In the genomic region with DNA sequence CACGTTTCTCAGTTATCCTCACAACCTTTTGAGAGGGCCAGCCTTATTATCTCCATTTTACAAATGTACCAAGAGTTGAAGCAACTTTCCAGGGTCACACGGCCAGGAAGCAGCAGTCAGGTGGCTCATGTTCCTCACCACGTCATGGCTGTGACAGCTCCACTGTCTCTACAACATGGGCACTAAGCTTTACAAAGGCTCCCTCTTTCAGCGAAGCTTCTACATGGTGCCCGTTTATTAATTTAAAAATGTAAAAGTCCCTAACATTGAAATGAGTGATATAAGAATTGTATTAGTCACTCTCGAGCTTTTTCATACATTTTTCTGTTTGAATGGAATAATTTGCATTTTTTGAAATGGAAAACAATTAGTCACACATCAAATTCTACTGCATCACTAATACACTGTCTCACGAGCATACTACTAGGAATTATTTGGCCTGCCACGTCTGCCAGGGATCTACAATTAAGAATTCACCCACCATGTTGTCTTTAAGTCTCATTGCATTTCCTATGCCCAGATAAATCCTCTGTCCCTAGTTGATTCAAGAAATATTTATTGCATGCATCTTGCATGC, we compare ENCODE assay signal across 1 cellular context.
A peak's percentile ranks its signal among the peaks of the same experiment; 100 is the strongest.
TF ChIP-seq lines count a peak whose summit lies in the region.

No MANE protein-coding gene starts in this region.

TF ChIP-seq in K562, 482 proteins besides CTCF, POLR2A, EP300 and RAD21:
- TF ChIP-seq SMARCE1 (IDR thresholded peaks at IDR 0.05), result no peak
- no peak for TF ChIP-seq RUNX1 (IDR thresholded peaks at IDR 0.05; ENCODE audit: low read depth)
- TF ChIP-seq, protein P1, sequence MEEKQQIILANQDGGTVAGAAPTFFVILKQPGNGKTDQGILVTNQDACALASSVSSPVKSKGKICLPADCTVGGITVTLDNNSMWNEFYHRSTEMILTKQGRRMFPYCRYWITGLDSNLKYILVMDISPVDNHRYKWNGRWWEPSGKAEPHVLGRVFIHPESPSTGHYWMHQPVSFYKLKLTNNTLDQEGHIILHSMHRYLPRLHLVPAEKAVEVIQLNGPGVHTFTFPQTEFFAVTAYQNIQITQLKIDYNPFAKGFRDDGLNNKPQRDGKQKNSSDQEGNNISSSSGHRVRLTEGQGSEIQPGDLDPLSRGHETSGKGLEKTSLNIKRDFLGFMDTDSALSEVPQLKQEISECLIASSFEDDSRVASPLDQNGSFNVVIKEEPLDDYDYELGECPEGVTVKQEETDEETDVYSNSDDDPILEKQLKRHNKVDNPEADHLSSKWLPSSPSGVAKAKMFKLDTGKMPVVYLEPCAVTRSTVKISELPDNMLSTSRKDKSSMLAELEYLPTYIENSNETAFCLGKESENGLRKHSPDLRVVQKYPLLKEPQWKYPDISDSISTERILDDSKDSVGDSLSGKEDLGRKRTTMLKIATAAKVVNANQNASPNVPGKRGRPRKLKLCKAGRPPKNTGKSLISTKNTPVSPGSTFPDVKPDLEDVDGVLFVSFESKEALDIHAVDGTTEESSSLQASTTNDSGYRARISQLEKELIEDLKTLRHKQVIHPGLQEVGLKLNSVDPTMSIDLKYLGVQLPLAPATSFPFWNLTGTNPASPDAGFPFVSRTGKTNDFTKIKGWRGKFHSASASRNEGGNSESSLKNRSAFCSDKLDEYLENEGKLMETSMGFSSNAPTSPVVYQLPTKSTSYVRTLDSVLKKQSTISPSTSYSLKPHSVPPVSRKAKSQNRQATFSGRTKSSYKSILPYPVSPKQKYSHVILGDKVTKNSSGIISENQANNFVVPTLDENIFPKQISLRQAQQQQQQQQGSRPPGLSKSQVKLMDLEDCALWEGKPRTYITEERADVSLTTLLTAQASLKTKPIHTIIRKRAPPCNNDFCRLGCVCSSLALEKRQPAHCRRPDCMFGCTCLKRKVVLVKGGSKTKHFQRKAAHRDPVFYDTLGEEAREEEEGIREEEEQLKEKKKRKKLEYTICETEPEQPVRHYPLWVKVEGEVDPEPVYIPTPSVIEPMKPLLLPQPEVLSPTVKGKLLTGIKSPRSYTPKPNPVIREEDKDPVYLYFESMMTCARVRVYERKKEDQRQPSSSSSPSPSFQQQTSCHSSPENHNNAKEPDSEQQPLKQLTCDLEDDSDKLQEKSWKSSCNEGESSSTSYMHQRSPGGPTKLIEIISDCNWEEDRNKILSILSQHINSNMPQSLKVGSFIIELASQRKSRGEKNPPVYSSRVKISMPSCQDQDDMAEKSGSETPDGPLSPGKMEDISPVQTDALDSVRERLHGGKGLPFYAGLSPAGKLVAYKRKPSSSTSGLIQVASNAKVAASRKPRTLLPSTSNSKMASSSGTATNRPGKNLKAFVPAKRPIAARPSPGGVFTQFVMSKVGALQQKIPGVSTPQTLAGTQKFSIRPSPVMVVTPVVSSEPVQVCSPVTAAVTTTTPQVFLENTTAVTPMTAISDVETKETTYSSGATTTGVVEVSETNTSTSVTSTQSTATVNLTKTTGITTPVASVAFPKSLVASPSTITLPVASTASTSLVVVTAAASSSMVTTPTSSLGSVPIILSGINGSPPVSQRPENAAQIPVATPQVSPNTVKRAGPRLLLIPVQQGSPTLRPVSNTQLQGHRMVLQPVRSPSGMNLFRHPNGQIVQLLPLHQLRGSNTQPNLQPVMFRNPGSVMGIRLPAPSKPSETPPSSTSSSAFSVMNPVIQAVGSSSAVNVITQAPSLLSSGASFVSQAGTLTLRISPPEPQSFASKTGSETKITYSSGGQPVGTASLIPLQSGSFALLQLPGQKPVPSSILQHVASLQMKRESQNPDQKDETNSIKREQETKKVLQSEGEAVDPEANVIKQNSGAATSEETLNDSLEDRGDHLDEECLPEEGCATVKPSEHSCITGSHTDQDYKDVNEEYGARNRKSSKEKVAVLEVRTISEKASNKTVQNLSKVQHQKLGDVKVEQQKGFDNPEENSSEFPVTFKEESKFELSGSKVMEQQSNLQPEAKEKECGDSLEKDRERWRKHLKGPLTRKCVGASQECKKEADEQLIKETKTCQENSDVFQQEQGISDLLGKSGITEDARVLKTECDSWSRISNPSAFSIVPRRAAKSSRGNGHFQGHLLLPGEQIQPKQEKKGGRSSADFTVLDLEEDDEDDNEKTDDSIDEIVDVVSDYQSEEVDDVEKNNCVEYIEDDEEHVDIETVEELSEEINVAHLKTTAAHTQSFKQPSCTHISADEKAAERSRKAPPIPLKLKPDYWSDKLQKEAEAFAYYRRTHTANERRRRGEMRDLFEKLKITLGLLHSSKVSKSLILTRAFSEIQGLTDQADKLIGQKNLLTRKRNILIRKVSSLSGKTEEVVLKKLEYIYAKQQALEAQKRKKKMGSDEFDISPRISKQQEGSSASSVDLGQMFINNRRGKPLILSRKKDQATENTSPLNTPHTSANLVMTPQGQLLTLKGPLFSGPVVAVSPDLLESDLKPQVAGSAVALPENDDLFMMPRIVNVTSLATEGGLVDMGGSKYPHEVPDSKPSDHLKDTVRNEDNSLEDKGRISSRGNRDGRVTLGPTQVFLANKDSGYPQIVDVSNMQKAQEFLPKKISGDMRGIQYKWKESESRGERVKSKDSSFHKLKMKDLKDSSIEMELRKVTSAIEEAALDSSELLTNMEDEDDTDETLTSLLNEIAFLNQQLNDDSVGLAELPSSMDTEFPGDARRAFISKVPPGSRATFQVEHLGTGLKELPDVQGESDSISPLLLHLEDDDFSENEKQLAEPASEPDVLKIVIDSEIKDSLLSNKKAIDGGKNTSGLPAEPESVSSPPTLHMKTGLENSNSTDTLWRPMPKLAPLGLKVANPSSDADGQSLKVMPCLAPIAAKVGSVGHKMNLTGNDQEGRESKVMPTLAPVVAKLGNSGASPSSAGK (IDR thresholded peaks at IDR 0.05), result 0 out of 2 replicates have a peak, but pooled peaks have one; percentile 14
- no peak for TF ChIP-seq GABPA (tag; conservative IDR thresholded peaks at IDR 0.05; ENCODE audit: low read depth)
- TF ChIP-seq NCOR1 (IDR thresholded peaks at IDR 0.05), result no peak
- TF ChIP-seq, protein P2, sequence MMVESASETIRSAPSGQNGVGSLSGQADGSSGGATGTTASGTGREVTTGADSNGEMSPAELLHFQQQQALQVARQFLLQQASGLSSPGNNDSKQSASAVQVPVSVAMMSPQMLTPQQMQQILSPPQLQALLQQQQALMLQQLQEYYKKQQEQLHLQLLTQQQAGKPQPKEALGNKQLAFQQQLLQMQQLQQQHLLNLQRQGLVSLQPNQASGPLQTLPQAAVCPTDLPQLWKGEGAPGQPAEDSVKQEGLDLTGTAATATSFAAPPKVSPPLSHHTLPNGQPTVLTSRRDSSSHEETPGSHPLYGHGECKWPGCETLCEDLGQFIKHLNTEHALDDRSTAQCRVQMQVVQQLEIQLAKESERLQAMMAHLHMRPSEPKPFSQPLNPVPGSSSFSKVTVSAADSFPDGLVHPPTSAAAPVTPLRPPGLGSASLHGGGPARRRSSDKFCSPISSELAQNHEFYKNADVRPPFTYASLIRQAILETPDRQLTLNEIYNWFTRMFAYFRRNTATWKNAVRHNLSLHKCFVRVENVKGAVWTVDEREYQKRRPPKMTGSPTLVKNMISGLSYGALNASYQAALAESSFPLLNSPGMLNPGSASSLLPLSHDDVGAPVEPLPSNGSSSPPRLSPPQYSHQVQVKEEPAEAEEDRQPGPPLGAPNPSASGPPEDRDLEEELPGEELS (CRISPR knock-in tag; IDR thresholded peaks at IDR 0.05; ENCODE audit: borderline replicate concordance), result no peak
- TF ChIP-seq, protein P3, sequence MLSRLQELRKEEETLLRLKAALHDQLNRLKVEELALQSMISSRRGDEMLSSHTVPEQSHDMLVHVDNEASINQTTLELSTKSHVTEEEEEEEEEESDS (CRISPR knock-in tag; IDR thresholded peaks at IDR 0.05), result no peak
- TF ChIP-seq, protein P4, sequence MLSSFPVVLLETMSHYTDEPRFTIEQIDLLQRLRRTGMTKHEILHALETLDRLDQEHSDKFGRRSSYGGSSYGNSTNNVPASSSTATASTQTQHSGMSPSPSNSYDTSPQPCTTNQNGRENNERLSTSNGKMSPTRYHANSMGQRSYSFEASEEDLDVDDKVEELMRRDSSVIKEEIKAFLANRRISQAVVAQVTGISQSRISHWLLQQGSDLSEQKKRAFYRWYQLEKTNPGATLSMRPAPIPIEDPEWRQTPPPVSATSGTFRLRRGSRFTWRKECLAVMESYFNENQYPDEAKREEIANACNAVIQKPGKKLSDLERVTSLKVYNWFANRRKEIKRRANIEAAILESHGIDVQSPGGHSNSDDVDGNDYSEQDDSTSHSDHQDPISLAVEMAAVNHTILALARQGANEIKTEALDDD (IDR thresholded peaks at IDR 0.05), result peak; percentile 77
